ENCODE assay signal across 8 cellular contexts in the genomic region with DNA sequence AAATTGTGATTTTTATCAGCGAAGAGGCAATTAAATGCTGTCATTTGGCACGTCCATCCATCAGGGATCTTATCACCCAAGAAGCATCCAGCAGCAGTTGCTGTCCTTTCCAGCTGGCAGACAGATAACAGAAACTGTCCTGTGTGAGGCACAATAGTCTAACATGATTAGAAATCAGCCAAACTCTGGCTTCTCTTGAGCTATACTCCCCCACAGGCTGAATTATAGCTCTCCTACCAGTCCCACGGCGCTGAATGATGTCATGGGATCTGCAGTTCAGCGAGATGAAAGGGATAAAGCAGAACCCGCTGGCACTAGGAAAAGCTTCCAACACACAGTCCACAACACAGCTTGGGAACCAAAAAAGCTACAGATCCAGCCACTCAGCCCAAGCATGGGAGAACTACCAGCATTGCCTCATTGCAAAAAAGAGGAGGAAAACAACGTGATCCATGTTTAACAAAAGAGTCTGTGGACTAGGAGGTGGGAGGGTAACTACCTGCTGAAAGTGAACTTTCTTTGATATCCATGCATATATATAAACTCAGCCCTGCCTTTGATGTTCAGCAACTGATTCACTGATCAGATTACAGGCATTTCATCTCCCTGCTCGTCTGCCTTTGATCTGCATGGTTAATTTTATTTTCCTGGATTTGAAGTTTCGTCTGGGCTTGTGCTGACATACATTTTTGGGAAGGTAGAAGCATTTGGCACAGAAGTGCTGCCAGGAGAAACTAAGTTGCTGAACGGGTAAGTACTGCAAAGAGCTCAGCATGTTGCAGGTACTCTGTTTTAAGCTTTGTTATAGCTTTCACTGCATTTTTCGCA. TPM values are rescaled to one million over a fixed set of nuclear protein-coding genes. Genes with fewer than 3 reads are reported as not detected.
DNase-seq lines count a peak whose midpoint lies in the region; ATAC-seq, FAIRE-seq and TF ChIP-seq lines count a peak whose summit lies in the region.

A gene with protein sequence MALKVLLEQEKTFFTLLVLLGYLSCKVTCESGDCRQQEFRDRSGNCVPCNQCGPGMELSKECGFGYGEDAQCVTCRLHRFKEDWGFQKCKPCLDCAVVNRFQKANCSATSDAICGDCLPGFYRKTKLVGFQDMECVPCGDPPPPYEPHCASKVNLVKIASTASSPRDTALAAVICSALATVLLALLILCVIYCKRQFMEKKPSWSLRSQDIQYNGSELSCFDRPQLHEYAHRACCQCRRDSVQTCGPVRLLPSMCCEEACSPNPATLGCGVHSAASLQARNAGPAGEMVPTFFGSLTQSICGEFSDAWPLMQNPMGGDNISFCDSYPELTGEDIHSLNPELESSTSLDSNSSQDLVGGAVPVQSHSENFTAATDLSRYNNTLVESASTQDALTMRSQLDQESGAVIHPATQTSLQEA (plus strand): TSS at position 314 of the 828 bp plus-strand sequence. CDS start 19,772 bp downstream, outside the sequence.

- DNase-seq in NCI-H2227 (lab: John Stamatoyannopoulos, UW; ENCODE audit: unreplicated experiment) (peak; percentile 3), NCI-H2227 treated with DMSO at 0.1 percent for 48 hours (lab: John Stamatoyannopoulos, UW) (no peak), HepG2 (ENCODE audit: low spot score) (peak; percentile 98), aorta (no peak), middle frontal gyrus (ENCODE audit: extremely low spot score, low spot score) (no peak), ascending aorta (ENCODE audit: low spot score in 2 of 2) (no peak)

- H3K36me3 Mint-ChIP-seq in brain, result no peaks in the 10 kb centered on the region

- peak in 1 of 2 experiments; percentile 63; a peak in 2 of 4 replicates for TF ChIP-seq POLR2A in HepG2 (IDR thresholded peaks at IDR 0.05; ENCODE audit: insufficient read depth in 1 of 2, low read depth in 2 of 2, low read length in 2 of 2)

- ATAC-seq in HepG2 (peak; percentile 88), aorta (ENCODE audit: low FRiP score) (peak; percentile 44), GM18858 (IDR thresholded peaks at IDR 0.05; ENCODE audit: unreplicated experiment) (no peak)

- peak within 1 kb of the TSS; percentile 85 to 94 (median 91) for H3K4me3 Mint-ChIP-seq in brain

- TF ChIP-seq EP300 in HepG2 (IDR thresholded peaks at IDR 0.05; ENCODE audit: low read depth in 2 of 2, low read length in 2 of 2) (peak; percentile 67 to 87; a peak in 3 of 4 replicates), HepG2 (CRISPR knock-in tag; IDR thresholded peaks at IDR 0.05; ENCODE audit: borderline replicate concordance) (peak; percentile 85)

- H3K9me3 ChIP-seq in HepG2 (ENCODE audit: low read length) (no peaks in the 10 kb centered on the region), aorta (ENCODE audit: control insufficient read depth, low read length) (peaks cover 1% of the 10 kb centered on the region), ascending aorta (no peaks in the 10 kb centered on the region)

- CTCF ChIA-PET in HepG2 (lab: Yijun Ruan, JAX; ENCODE audit: low intra/inter-chr PET ratio, low total read pairs), result interaction anchor here (1.0 to 1.2 kb wide), 2 partner anchors 103 to 104 kb away, joined by 3 read pairs; no protein-coding TSS in a partner anchor

- no peaks in the 10 kb centered on the region; a peak in 2 of 5 replicates for H3K36me3 ChIP-seq in HepG2 (replicated peaks in 1 of 2; ENCODE audit: control insufficient read depth in 1 of 2, insufficient read depth in 2 of 2, low read length in 2 of 2)
- no peaks in the 10 kb centered on the region for H3K36me3 ChIP-seq in aorta (ENCODE audit: control insufficient read depth in 1 of 2, insufficient read depth in 2 of 2, low read length in 1 of 2)
- no peaks in the 10 kb centered on the region for H3K36me3 ChIP-seq in ascending aorta

- H3K27ac Mint-ChIP-seq in brain, result peak within 1 kb of the TSS; percentile 83 to 99 (median 95)

- H3K4me1 Mint-ChIP-seq in brain, result peaks cover 48% of the 10 kb centered on the region

- peak; percentile 84 for FAIRE-seq in HepG2 (lab: Jason Lieb, UNC)

- no peak for TF ChIP-seq RAD21 in HepG2 (CRISPR knock-in tag; IDR thresholded peaks at IDR 0.05)

- peak within 1 kb of the TSS; percentile 75 for H3K4me2 ChIP-seq in HepG2 (ENCODE audit: low read depth, low read length)

- H3K9ac ChIP-seq in HepG2 (ENCODE audit: insufficient read depth, low read depth, low read length), result peak within 1 kb of the TSS; percentile 79

- H3K4me1 ChIP-seq in HepG2 (ENCODE audit: insufficient read depth, low read length), result peaks cover 64% of the 10 kb centered on the region
- no peaks in the 10 kb centered on the region for H3K4me1 ChIP-seq in aorta (ENCODE audit: control insufficient read depth in 1 of 2, insufficient read depth in 2 of 2, low read length in 2 of 2)
- no peaks in the 10 kb centered on the region for H3K4me1 ChIP-seq in ascending aorta

- no peaks in the 10 kb centered on the region for H3K27me3 ChIP-seq in HepG2 (ENCODE audit: control insufficient read depth in 1 of 2, insufficient read depth in 2 of 2, low read length in 2 of 2)
- no peaks in the 10 kb centered on the region for H3K27me3 ChIP-seq in aorta (ENCODE audit: control insufficient read depth in 1 of 2, insufficient read depth in 2 of 2, low read length in 1 of 2)
- H3K27me3 ChIP-seq in ascending aorta, result no peaks in the 10 kb centered on the region

- WGBS in HepG2 (ENCODE audit: low lambda C conversion rate), result 3% methylated on average over 11 of the region's 11 CpGs
- WGBS in aorta, 2 donors, result 9 to 11% methylated on average over 11 of the region's 11 CpGs

- POLR2A ChIA-PET in HepG2 (lab: Yijun Ruan, JAX), result interaction anchor here (1.4 to 2.2 kb wide), 9 partner anchors 8 to 84 kb away, joined by 4 to 17 read pairs (median 6); no protein-coding TSS in a partner anchor

- intact Hi-C loops in HepG2 (cut with micrococcal nuclease; ENCODE audit: unreplicated experiment), result loop anchor here (1.0 to 5.0 kb wide), 5 partner anchors 9 to 302 kb away; no protein-coding TSS in a partner anchor
- intact Hi-C loops in aorta (cut with DNase I), result loop anchor here (10.0 kb wide), 2 partner anchors 224 to 304 kb away; no protein-coding TSS in a partner anchor
- intact Hi-C loops in ascending aorta (cut with DNase I), result loop anchor here (10.0 kb wide), 1 partner anchor 196 kb away; no protein-coding TSS in a partner anchor

- no peaks in the 10 kb centered on the region for H4K20me1 ChIP-seq in HepG2 (ENCODE audit: insufficient read depth, low read length)

- H3K27me3 Mint-ChIP-seq in brain, result no peaks in the 10 kb centered on the region

- H3K4me3 ChIP-seq in HepG2 (replicated peaks in 1 of 3; ENCODE audit: insufficient read depth in 1 of 3, low read depth in 2 of 3, low read length in 3 of 3), result peak within 1 kb of the TSS; percentile 58 to 94 (median 66)
- H3K4me3 ChIP-seq in aorta (ENCODE audit: low read length in 2 of 2), result no peak within 1 kb of the TSS
- no peak within 1 kb of the TSS for H3K4me3 ChIP-seq in ascending aorta

- H3K9me3 Mint-ChIP-seq in brain, result no peaks in the 10 kb centered on the region

- BruUV-seq in HepG2 (replicated peaks; lab: Mats Ljungman, UMichigan), result TSS peak; percentile 93

- in situ Hi-C loops in HepG2 (cut with HindIII; ENCODE audit: extremely low pct_ligation_motif_present, low pct_unique_long_range_greater_than_20kb), result no loop called here

- peaks cover 40% of the 10 kb centered on the region for H3K79me2 ChIP-seq in HepG2 (ENCODE audit: insufficient read depth, low read length)

- H3K27ac ChIP-seq in HepG2 (ENCODE audit: extremely low read length, insufficient read depth, low read length) (peak within 1 kb of the TSS; percentile 84), aorta (ENCODE audit: low read depth in 1 of 2, low read length in 2 of 2) (no peak within 1 kb of the TSS), ascending aorta (no peak within 1 kb of the TSS)

- H2AFZ ChIP-seq in HepG2 (ENCODE audit: low read length), result peak within 1 kb of the TSS; percentile 64

- peak in 1 of 2 experiments; percentile 2 for TF ChIP-seq CTCF in brain (conservative IDR thresholded peaks at IDR 0.05)
- 0 out of 2 replicates have a peak, but pooled peaks have one; percentile 13 for TF ChIP-seq CTCF in HepG2 (CRISPR knock-in tag; IDR thresholded peaks at IDR 0.05)
- TF ChIP-seq CTCF in ascending aorta (IDR thresholded peaks at IDR 0.05), result no peak

TF ChIP-seq in HepG2, 621 proteins besides CTCF, POLR2A, EP300 and RAD21 (continues in another document):
- TF ChIP-seq SOX13 (IDR thresholded peaks at IDR 0.05) (peak; percentile 68), SOX13 (CRISPR knock-in tag; conservative IDR thresholded peaks at IDR 0.05 in 1 of 2, IDR thresholded peaks at IDR 0.05 in 1 of 2) (peak in 1 of 2 experiments; percentile 92; a peak in 2 of 4 replicates), ZC3H4 (CRISPR knock-in tag; IDR thresholded peaks at IDR 0.05; ENCODE audit: borderline replicate concordance) (no peak), ZNF232 (CRISPR knock-in tag; IDR thresholded peaks at IDR 0.05; ENCODE audit: borderline replicate concordance) (peak; percentile 77)

RNA-seq across cellular contexts. Expression of the gene that starts here (rescaled TPM):
- polyA plus RNA-seq in brain (ENCODE audit: insufficient read depth, low read depth, low replicate concordance) (2.6 TPM), HepG2 (2011; rRNA removed) (38.9 and 75.3 TPM in 2 replicates), aorta (1 to 10 TPM in 1 of 2 donors, under 1 TPM in 1; 0.38 to 2.1 TPM)
- total RNA-seq in HepG2 (2016; rRNA removed; fragmentation: Illumina TruSeq; extraction: Trizol) (47.7 and 77.7 TPM in 2 replicates), aorta (1 to 10 TPM; 1.6 to 4.3 TPM), ascending aorta (0.85 TPM)
- 7.7 and 8.2 TPM in 2 replicates for total RNA-seq in HepG2 (2016; cell fraction: cytosol; rRNA removed; fragmentation: Illumina TruSeq; extraction: Trizol; ENCODE audit: low read depth)
- total RNA-seq in HepG2 (2016; cell fraction: insoluble cytoplasmic fraction; rRNA removed; fragmentation: Illumina TruSeq; extraction: Trizol), result 48.1 and 76.8 TPM in 2 replicates
- total RNA-seq in HepG2 (2016; cell fraction: membrane; rRNA removed; fragmentation: Illumina TruSeq; extraction: Trizol), result 25.2 and 27.9 TPM in 2 replicates
- total RNA-seq in HepG2 (2016; cell fraction: nucleus; rRNA removed; fragmentation: Illumina TruSeq; extraction: Trizol), result 84.2 and 94.2 TPM in 2 replicates
- 37.4 and 45.8 TPM in 2 replicates for polyA plus RNA-seq in HepG2 (2011; cell fraction: cytosol; rRNA removed)
- 30.8 and 50.6 TPM in 2 replicates for polyA plus RNA-seq in HepG2 (2011; cell fraction: nucleus; rRNA removed)
- 25.9 and 27.9 TPM in 2 replicates for polyA plus RNA-seq in HepG2 (2012)
- 2.9 TPM in 2 replicates for polyA plus RNA-seq in HepG2 (2016; cell fraction: cytosol; fragmentation: Illumina TruSeq; extraction: Trizol; ENCODE audit: low read depth)
- 35.7 and 36.2 TPM in 2 replicates for polyA plus RNA-seq in HepG2 (2016; cell fraction: insoluble cytoplasmic fraction; fragmentation: Illumina TruSeq; extraction: Trizol; ENCODE audit: low read depth)
- 9.9 and 10.1 TPM in 2 replicates for polyA plus RNA-seq in HepG2 (2016; cell fraction: membrane; fragmentation: Illumina TruSeq; extraction: Trizol; ENCODE audit: low read depth)
- polyA plus RNA-seq in HepG2 (2016; cell fraction: nucleus; fragmentation: Illumina TruSeq; extraction: Trizol; ENCODE audit: insufficient read depth, low read depth), result 95.3 and 95.9 TPM in 2 replicates
- 0.05 and 162 TPM in 2 replicates for polyA minus RNA-seq in HepG2 (2011; rRNA and poly(A)+ RNA removed; ENCODE audit: low replicate concordance)
- polyA minus RNA-seq in HepG2 (2011; cell fraction: cytosol; rRNA and poly(A)+ RNA removed), result 40.8 and 64.9 TPM in 2 replicates
- polyA minus RNA-seq in HepG2 (2011; cell fraction: nucleus; rRNA and poly(A)+ RNA removed), result 47.0 and 73.8 TPM in 2 replicates

Comparison
In these comparisons a context has a peak if more than half of its experiments do, and no peak if none do; other contexts are left out.
1. DNase-seq: peak in NCI-H2227 (single experiment) and HepG2 (single experiment); none in NCI-H2227 treated with DMSO at 0.1 percent for 48 hours (single experiment), aorta (0 of 2), middle frontal gyrus (single experiment) and ascending aorta (0 of 2).
2. H3K4me3 ChIP-seq: peak in HepG2 (3 of 3); none in aorta (0 of 2) and ascending aorta (0 of 2).